ENCODE assay signal across 2 cellular contexts in the genomic region with DNA sequence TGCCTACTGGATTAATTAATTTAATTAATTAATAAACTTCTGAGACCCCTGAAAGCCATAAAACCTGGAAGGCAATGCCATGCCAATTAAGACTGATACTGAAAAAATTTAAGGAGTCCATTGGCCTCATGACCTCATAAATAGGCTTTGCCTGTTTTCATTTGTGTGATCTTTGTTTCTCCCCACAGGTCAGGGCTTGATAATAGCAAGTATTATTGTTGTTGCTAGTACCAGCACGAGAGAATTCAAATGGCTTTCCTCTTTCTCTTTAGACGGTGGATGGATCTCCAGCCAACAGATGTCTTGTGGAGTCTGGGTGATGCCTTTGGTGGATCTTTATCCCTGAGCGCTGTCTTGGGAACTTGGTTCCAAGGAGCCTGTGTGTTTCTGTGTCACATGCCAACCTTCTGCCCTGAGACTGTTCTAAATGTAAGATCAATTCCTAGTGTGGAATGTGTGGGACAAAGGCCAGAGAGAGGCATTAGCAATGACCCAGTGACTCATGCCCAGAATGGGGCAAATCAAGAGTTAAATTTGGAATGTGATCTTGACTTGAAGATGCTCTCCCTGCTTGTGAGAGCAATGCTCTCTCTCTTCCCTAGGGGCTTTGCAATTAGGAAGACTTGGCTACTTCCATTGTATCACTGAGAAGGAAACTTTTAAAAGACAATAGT.
TF ChIP-seq lines count a peak whose summit lies in the region.

No MANE protein-coding gene starts in this region.

TF ChIP-seq in A549, 52 proteins besides CTCF, POLR2A, EP300 and RAD21 (continued from another document):
- TF ChIP-seq NR3C1 (IDR thresholded peaks at IDR 0.05) (no peak), CHD2 (IDR thresholded peaks at IDR 0.05; ENCODE audit: low read length, partially characterized antibody) (no peak), RNF2 (IDR thresholded peaks at IDR 0.05; ENCODE audit: borderline replicate concordance, low read depth) (no peak), GATA3 (IDR thresholded peaks at IDR 0.05; ENCODE audit: borderline replicate concordance) (no peak)

TF ChIP-seq in HCT116, 20 proteins besides CTCF, POLR2A, EP300 and RAD21 (continued from another document):
- no peak for TF ChIP-seq ELF1 (IDR thresholded peaks at IDR 0.05; ENCODE audit: borderline replicate concordance, low read depth)
- no peak for TF ChIP-seq EZH2phosphoT487 (IDR thresholded peaks at IDR 0.05; ENCODE audit: borderline replicate concordance)
- no peak for TF ChIP-seq CBX3 (IDR thresholded peaks at IDR 0.05; ENCODE audit: low read depth)
- TF ChIP-seq POLR2AphosphoS5 (IDR thresholded peaks at IDR 0.05; ENCODE audit: low read depth, low read length) = no peak
- TF ChIP-seq, protein P1, sequence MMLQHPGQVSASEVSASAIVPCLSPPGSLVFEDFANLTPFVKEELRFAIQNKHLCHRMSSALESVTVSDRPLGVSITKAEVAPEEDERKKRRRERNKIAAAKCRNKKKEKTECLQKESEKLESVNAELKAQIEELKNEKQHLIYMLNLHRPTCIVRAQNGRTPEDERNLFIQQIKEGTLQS (IDR thresholded peaks at IDR 0.05) = no peak
- TF ChIP-seq SP1 (IDR thresholded peaks at IDR 0.05; ENCODE audit: low read depth) = no peak
- TF ChIP-seq ZBTB33 (IDR thresholded peaks at IDR 0.05; ENCODE audit: extremely low read depth, insufficient replicate concordance, low read length) = no peak
- TF ChIP-seq EZH2 (IDR thresholded peaks at IDR 0.05) = no peak
- TF ChIP-seq REST (IDR thresholded peaks at IDR 0.05; ENCODE audit: low read depth) = no peak
- TF ChIP-seq FOSL1 (IDR thresholded peaks at IDR 0.05; ENCODE audit: low read depth) = no peak
- TF ChIP-seq EGR1 (IDR thresholded peaks at IDR 0.05; ENCODE audit: low read depth) = no peak
- no peak for TF ChIP-seq JUND (IDR thresholded peaks at IDR 0.05)
- TF ChIP-seq ZNF274 (IDR thresholded peaks at IDR 0.05; ENCODE audit: low read depth, low read length) = no peak
- no peak for TF ChIP-seq CEBPB (IDR thresholded peaks at IDR 0.05; ENCODE audit: low read depth)
- no peak for TF ChIP-seq TCF7L2 (IDR thresholded peaks at IDR 0.05; ENCODE audit: borderline replicate concordance, extremely low read depth, insufficient read depth, insufficient read length)
